Comparison of ENCODE assay signal across 8 cellular contexts in genomic region chrX:154490414-154491083, GRCh38.
A peak's percentile ranks its signal among the peaks of the same experiment; 100 is the strongest.
DNase-seq lines count a peak whose midpoint lies in the region; ATAC-seq lines count a peak whose summit lies in the region.

Gene SLC10A3, minus strand, starts transcription at chrX:154490629. Its CDS starts 1,689 bp downstream, at chrX:154488940.

- peak within 1 kb of the TSS; percentile 78 for H3K27ac ChIP-seq in BLaER1
- H3K27ac ChIP-seq in cingulate gyrus (ENCODE audit: low read depth, low read length): peak within 1 kb of the TSS; percentile 84

- peaks cover 6% of the 10 kb centered on the region; the same call in 1 of the 2 replicates for H4K20me1 ChIP-seq in BLaER1

- peaks cover 11% of the 10 kb centered on the region; the same call in 1 of the 2 replicates for H3K36me3 ChIP-seq in BLaER1

- DNase-seq in NCI-H526 (lab: John Stamatoyannopoulos, UW) (peak; percentile 94 to 99), kidney glomerular epithelial cell (lab: John Stamatoyannopoulos, UW) (peak; percentile 71)
- DNase-seq in activated CD4-positive, alpha-beta T cell treated with anti-CD3 and anti-CD28 coated beads for 48 hours: peak; percentile 91
- peak; percentile 80 to 84 for DNase-seq in stimulated activated CD4-positive, alpha-beta T cell treated with anti-CD3 and anti-CD28 coated beads, Interleukin-15, amount 100 ng/mL, for 48 hours (ENCODE audit: low read depth in 2 of 2)

- peak within 1 kb of the TSS; percentile 80 for H3K4me2 ChIP-seq in BLaER1

- peak within 1 kb of the TSS; percentile 82 for H3K9ac ChIP-seq in BLaER1

- ATAC-seq in GM19328 (IDR thresholded peaks at IDR 0.05; ENCODE audit: unreplicated experiment): peak; percentile 81
- ATAC-seq in HG03469 (IDR thresholded peaks at IDR 0.05; ENCODE audit: unreplicated experiment): peak; percentile 75

- peaks cover 17% of the 10 kb centered on the region for H3K27me3 ChIP-seq in BLaER1

- peaks cover 25% of the 10 kb centered on the region for H3K4me1 ChIP-seq in BLaER1

- H3K9me3 ChIP-seq in BLaER1: peaks cover 32% of the 10 kb centered on the region

- peak within 1 kb of the TSS; percentile 75 for H3K4me3 ChIP-seq in BLaER1

Comparison
In these comparisons a context has a peak if more than half of its experiments do, and no peak if none do; other contexts are left out.
1. Peak in every context shown above with its lines: DNase-seq, ATAC-seq, H3K4me3 ChIP-seq and H3K27ac ChIP-seq.